In the genomic region with DNA sequence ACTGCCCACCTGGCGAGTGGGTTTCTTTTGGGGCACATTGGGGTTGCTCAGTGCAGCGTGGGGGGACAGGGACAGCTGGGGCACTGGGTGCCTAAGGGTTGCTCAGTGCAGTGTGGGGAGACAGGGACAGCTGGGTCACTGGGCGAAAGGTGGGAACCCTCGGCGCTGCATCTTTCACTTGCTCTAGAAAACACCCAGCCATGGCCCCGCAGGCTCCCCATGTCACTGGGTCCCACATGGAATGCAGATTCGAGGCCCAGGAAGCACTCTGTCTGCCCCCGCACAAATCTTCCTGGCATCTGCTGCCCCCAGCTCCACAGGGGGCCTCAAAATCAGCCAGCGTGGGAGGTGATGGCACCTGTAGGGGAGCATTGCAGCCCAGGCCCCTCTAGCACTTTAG, we compare ENCODE assay signal across 33 cellular contexts.
"Had no signal": no experiment of that assay in that cellular context is flagged by ENCODE, and none has a peak within 500 bp of the region (broad histone marks: within the 10 kb centered on the region; RNA-seq: fewer than 3 reads in every experiment).

No MANE protein-coding gene starts in this region.

- H3K9me3 ChIP-seq: ascending aorta, gastrocnemius medialis had no signal

- H3K4me3 ChIP-seq: ascending aorta, breast epithelium, cardiac muscle cell, coronary artery, dorsolateral prefrontal cortex, esophagus muscularis mucosa, gastrocnemius medialis had no signal

- H3K27ac ChIP-seq: ascending aorta, breast epithelium, cardiac muscle cell, coronary artery, dorsolateral prefrontal cortex, esophagus muscularis mucosa, foreskin keratinocyte, gastrocnemius medialis, WERI-Rb-1 had no signal

- H3K4me1 Mint-ChIP-seq: activated T-helper 17 cell treated with anti-CD3 and anti-CD28 coated beads, Interleukin-2, amount 50 U/mL, for 72 hours; brain; central memory CD8-positive, alpha-beta T cell had no signal

- H3K36me3 Mint-ChIP-seq: activated CD8-positive, alpha-beta memory T cell treated with anti-CD3 and anti-CD28 coated beads, Interleukin-2, amount 10 ng/mL, durations not matched to agents 7 days and 5 days; brain had no signal

- H3K4me3 Mint-ChIP-seq: activated CD4-positive, alpha-beta memory T cell treated with anti-CD3 and anti-CD28 coated beads for 36 hours; activated CD4-positive, alpha-beta T cell treated with anti-CD3 and anti-CD28 coated beads for 36 hours; activated CD4-positive, alpha-beta T cell treated with anti-CD3 and anti-CD28 coated beads, Interleukin-2, amount 10 ng/mL, durations not matched to agents 24 days and 14 days; activated CD8-positive, alpha-beta memory T cell treated with anti-CD3 and anti-CD28 coated beads, Interleukin-2, amount 10 ng/mL, durations not matched to agents 7 days and 5 days; activated CD8-positive, alpha-beta T cell treated with anti-CD3 and anti-CD28 coated beads, Interleukin-2, amount 10 ng/mL, durations not matched to agents 7 days and 5 days; activated naive CD8-positive, alpha-beta T cell treated with anti-CD3 and anti-CD28 coated beads, Interleukin-2, amount 10 ng/mL, durations not matched to agents 7 days and 5 days; activated T-cell treated with anti-CD3 and anti-CD28 coated beads, Interleukin-2, amount 50 U/mL, for 4 hours; activated T-helper 17 cell treated with anti-CD3 and anti-CD28 coated beads, Interleukin-2, amount 50 U/mL, for 72 hours; brain; central memory CD8-positive, alpha-beta T cell; dendritic cell treated with granulocyte-macrophage colony-stimulating factor and Interleukin-4, amounts not matched to agents 40 ng/mL and 50 ng/mL, for 4 days; effector memory CD8-positive, alpha-beta T cell; T-helper 17 cell; T-helper 2 cell treated with Interferon-gamma antibody and Interleukin-4, amounts not matched to agents 5 μg/mL and 100 μg/mL, for 36 hours had no signal

- H3K27me3 Mint-ChIP-seq: activated CD4-positive, alpha-beta memory T cell treated with anti-CD3 and anti-CD28 coated beads for 36 hours; activated CD4-positive, alpha-beta T cell treated with anti-CD3 and anti-CD28 coated beads for 36 hours; activated CD4-positive, alpha-beta T cell treated with anti-CD3 and anti-CD28 coated beads, Interleukin-2, amount 10 ng/mL, durations not matched to agents 24 days and 14 days; activated CD8-positive, alpha-beta memory T cell treated with anti-CD3 and anti-CD28 coated beads, Interleukin-2, amount 10 ng/mL, durations not matched to agents 7 days and 5 days; activated naive CD8-positive, alpha-beta T cell treated with anti-CD3 and anti-CD28 coated beads, Interleukin-2, amount 10 ng/mL, durations not matched to agents 7 days and 5 days; activated T-helper 17 cell treated with anti-CD3 and anti-CD28 coated beads, Interleukin-2, amount 50 U/mL, for 72 hours; central memory CD8-positive, alpha-beta T cell; dendritic cell treated with granulocyte-macrophage colony-stimulating factor and Interleukin-4, amounts not matched to agents 40 ng/mL and 50 ng/mL, for 4 days; effector memory CD8-positive, alpha-beta T cell; T-helper 17 cell had no signal

- DNase-seq: activated CD4-positive, alpha-beta memory T cell treated with anti-CD3 and anti-CD28 coated beads for 36 hours; activated CD4-positive, alpha-beta T cell treated with anti-CD3 and anti-CD28 coated beads for 36 hours; activated CD4-positive, alpha-beta T cell treated with anti-CD3 and anti-CD28 coated beads, Interleukin-2, amount 10 ng/mL, durations not matched to agents 24 days and 14 days; activated CD4-positive, CD25-positive, alpha-beta regulatory T cell; activated CD4-positive, CD25-positive, alpha-beta regulatory T cell treated with anti-CD3 and anti-CD28 coated beads, Interleukin-2, amount 50 U/mL, for 72 hours; activated CD8-positive, alpha-beta memory T cell treated with anti-CD3 and anti-CD28 coated beads, Interleukin-2, amount 10 ng/mL, durations not matched to agents 7 days and 5 days; activated CD8-positive, alpha-beta memory T cell treated with anti-CD3 and anti-CD28 coated beads, Interleukin-2, amount 50 U/mL, for 4 hours; activated CD8-positive, alpha-beta T cell treated with anti-CD3 and anti-CD28 coated beads, Interleukin-2, amount 10 ng/mL, durations not matched to agents 7 days and 5 days; activated effector memory CD4-positive, alpha-beta T cell treated with Interleukin-2 at 50 U/mL for 16 hours; activated gamma-delta T cell treated with Interleukin-2 at 50 U/mL for 16 hours; activated naive CD4-positive, alpha-beta T cell treated with Interleukin-2 at 50 U/mL for 16 hours; activated naive CD8-positive, alpha-beta T cell treated with anti-CD3 and anti-CD28 coated beads, Interleukin-2, amount 10 ng/mL, durations not matched to agents 7 days and 5 days; activated T-cell treated with anti-CD3 and anti-CD28 coated beads, Interleukin-2, amount 50 U/mL, for 4 hours; effector memory CD8-positive, alpha-beta T cell; erythroblast; foreskin keratinocyte; T-helper 1 cell; T-helper 17 cell; T1000; WERI-Rb-1 had no signal

- H3K36me3 ChIP-seq: ascending aorta, breast epithelium, cardiac muscle cell, esophagus muscularis mucosa, gastrocnemius medialis, WERI-Rb-1 had no signal

- ATAC-seq: activated CD4-positive, alpha-beta T cell treated with anti-CD3 and anti-CD28 coated beads for 36 hours; activated CD8-positive, alpha-beta memory T cell treated with anti-CD3 and anti-CD28 coated beads, Interleukin-2, amount 10 ng/mL, durations not matched to agents 7 days and 5 days; activated CD8-positive, alpha-beta T cell treated with anti-CD3 and anti-CD28 coated beads, Interleukin-2, amount 10 ng/mL, durations not matched to agents 7 days and 5 days; activated naive CD4-positive, alpha-beta T cell treated with anti-CD3 and anti-CD28 coated beads, Interleukin-2, amount 50 U/mL, for 72 hours; activated T-cell treated with anti-CD3 and anti-CD28 coated beads, Interleukin-2, amount 50 U/mL, for 4 hours; activated T-helper 17 cell treated with anti-CD3 and anti-CD28 coated beads, Interleukin-2, amount 50 U/mL, for 72 hours; effector memory CD8-positive, alpha-beta T cell; foreskin keratinocyte; gastrocnemius medialis; T-helper 17 cell had no signal

- H3K9me3 Mint-ChIP-seq: activated CD4-positive, alpha-beta memory T cell treated with anti-CD3 and anti-CD28 coated beads for 36 hours; activated CD4-positive, alpha-beta T cell treated with anti-CD3 and anti-CD28 coated beads, Interleukin-2, amount 10 ng/mL, durations not matched to agents 24 days and 14 days; activated naive CD8-positive, alpha-beta T cell treated with anti-CD3 and anti-CD28 coated beads, Interleukin-2, amount 10 ng/mL, durations not matched to agents 7 days and 5 days; activated T-cell treated with anti-CD3 and anti-CD28 coated beads, Interleukin-2, amount 50 U/mL, for 4 hours; activated T-helper 17 cell treated with anti-CD3 and anti-CD28 coated beads, Interleukin-2, amount 50 U/mL, for 72 hours; central memory CD8-positive, alpha-beta T cell; dendritic cell treated with granulocyte-macrophage colony-stimulating factor and Interleukin-4, amounts not matched to agents 40 ng/mL and 50 ng/mL, for 4 days; effector memory CD8-positive, alpha-beta T cell; T-helper 2 cell treated with Interferon-gamma antibody and Interleukin-4, amounts not matched to agents 5 μg/mL and 100 μg/mL, for 36 hours had no signal

- H3K27me3 ChIP-seq: ascending aorta, cardiac muscle cell, foreskin keratinocyte, gastrocnemius medialis had no signal

- H3K27ac Mint-ChIP-seq: activated CD4-positive, alpha-beta memory T cell treated with anti-CD3 and anti-CD28 coated beads for 36 hours; activated CD4-positive, alpha-beta T cell treated with anti-CD3 and anti-CD28 coated beads for 36 hours; activated CD4-positive, alpha-beta T cell treated with anti-CD3 and anti-CD28 coated beads, Interleukin-2, amount 10 ng/mL, durations not matched to agents 24 days and 14 days; activated CD8-positive, alpha-beta memory T cell treated with anti-CD3 and anti-CD28 coated beads, Interleukin-2, amount 10 ng/mL, durations not matched to agents 7 days and 5 days; activated CD8-positive, alpha-beta T cell treated with anti-CD3 and anti-CD28 coated beads, Interleukin-2, amount 10 ng/mL, durations not matched to agents 7 days and 5 days; activated naive CD4-positive, alpha-beta T cell treated with anti-CD3 and anti-CD28 coated beads, Interleukin-2, amount 50 U/mL, for 72 hours; activated naive CD8-positive, alpha-beta T cell treated with anti-CD3 and anti-CD28 coated beads, Interleukin-2, amount 10 ng/mL, durations not matched to agents 7 days and 5 days; activated T-helper 17 cell treated with anti-CD3 and anti-CD28 coated beads, Interleukin-2, amount 50 U/mL, for 72 hours; brain; dendritic cell treated with granulocyte-macrophage colony-stimulating factor and Interleukin-4, amounts not matched to agents 40 ng/mL and 50 ng/mL, for 4 days; effector memory CD8-positive, alpha-beta T cell; T-helper 17 cell; T-helper 2 cell treated with Interferon-gamma antibody and Interleukin-4, amounts not matched to agents 5 μg/mL and 100 μg/mL, for 36 hours had no signal

- H3K4me1 ChIP-seq: ascending aorta, breast epithelium, foreskin keratinocyte, gastrocnemius medialis had no signal
